16 cellular contexts compared by ENCODE assay signal in genomic region chr14:102342238-102342637, GRCh38. TPM values are rescaled to one million over a fixed set of nuclear protein-coding genes. Genes with fewer than 3 reads are reported as not detected.
DNase-seq lines count a peak whose midpoint lies in the region; ATAC-seq and TF ChIP-seq lines count a peak whose summit lies in the region.
"Had no signal": no experiment of that assay in that cellular context is flagged by ENCODE, and none has a peak within 500 bp of the region (broad histone marks: within the 10 kb centered on the region; RNA-seq: fewer than 3 reads in every experiment).

No MANE protein-coding gene starts in this region.

- H3K4me3 Mint-ChIP-seq in WTC11 = no peak overlapping the region
- no peak overlapping the region for H3K4me3 Mint-ChIP-seq in neural progenitor cell
- H3K4me3 Mint-ChIP-seq: CD14-positive monocyte; CD4-positive, alpha-beta memory T cell had no signal

- H3K4me3 ChIP-seq in neural progenitor cell = no peak overlapping the region
- no peak overlapping the region for H3K4me3 ChIP-seq in tibial artery
- H3K4me3 ChIP-seq: BLaER1, HAP-1 had no signal

- H2AFZ ChIP-seq in neural progenitor cell (replicated peaks) = no peak overlapping the region

- CTCF ChIA-PET in WTC11 (lab: Charles Lee) = interaction anchor here (0.6 to 1.2 kb wide), 2 partner anchors 95 to 1108 kb away, joined by 3 to 4 read pairs; no protein-coding TSS in a partner anchor

- no peak for DNase-seq in WTC11 (ENCODE audit: low spot score)
- DNase-seq in neural progenitor cell (ENCODE audit: low spot score) = no peak
- DNase-seq in substantia nigra (lab: John Stamatoyannopoulos, UW) = no peak
- DNase-seq in tibial artery = no peak
- DNase-seq in NCI-H1105 (lab: John Stamatoyannopoulos, UW) = no peak
- no peak for DNase-seq in stimulated activated CD4-positive, alpha-beta T cell treated with anti-CD3 and anti-CD28 coated beads, Interleukin-1b, Interleukin-23, amount 100 ng/mL, for 48 hours
- DNase-seq: 8988T; CD4-positive, alpha-beta memory T cell; DMS153; DMS79; GDM1 had no signal

- no peaks in the 10 kb centered on the region for H4K20me1 ChIP-seq in neural progenitor cell (ENCODE audit: low read depth)

- intact Hi-C loops in tibial artery (cut with DNase I; ENCODE audit: low total_unique reads) = no loop called here

- H3K27me3 Mint-ChIP-seq in WTC11 (ENCODE audit: low read depth) = no peaks in the 10 kb centered on the region
- peaks cover 5% of the 10 kb centered on the region for H3K27me3 Mint-ChIP-seq in neural progenitor cell (ENCODE audit: insufficient read depth, low read depth)
- H3K27me3 Mint-ChIP-seq: CD4-positive, alpha-beta memory T cell had no signal

- TF ChIP-seq CTCF in WTC11 (IDR thresholded peaks at IDR 0.05) (no peak), neural progenitor cell (IDR thresholded peaks at IDR 0.05) (no peak), tibial artery (IDR thresholded peaks at IDR 0.05) (no peak)

- ATAC-seq in WTC11 (no peak), GM21526 (IDR thresholded peaks at IDR 0.05; ENCODE audit: low FRiP score, unreplicated experiment) (no peak)

- H3K27ac Mint-ChIP-seq in WTC11 (peak overlapping the region; percentile 74; the same call in 1 of the 2 replicates), neural progenitor cell (peak overlapping the region; percentile 64)

- H3K79me2 ChIP-seq in neural progenitor cell (ENCODE audit: low read depth) = no peaks in the 10 kb centered on the region

- peaks cover 22% of the 10 kb centered on the region for H3K36me3 Mint-ChIP-seq in WTC11
- H3K36me3 Mint-ChIP-seq in neural progenitor cell = peaks cover 18% of the 10 kb centered on the region

- H3K4me1 Mint-ChIP-seq in WTC11 = no peaks in the 10 kb centered on the region; the same call in 1 of the 2 replicates
- H3K4me1 Mint-ChIP-seq in neural progenitor cell = no peaks in the 10 kb centered on the region
- H3K4me1 Mint-ChIP-seq: CD14-positive monocyte had no signal

- no peaks in the 10 kb centered on the region for H3K4me1 ChIP-seq in neural progenitor cell
- H3K4me1 ChIP-seq in tibial artery = no peaks in the 10 kb centered on the region
- H3K4me1 ChIP-seq: BLaER1, HAP-1 had no signal

- POLR2A ChIA-PET in WTC11 (lab: Charles Lee) = no interaction called here

- H3K9me3 Mint-ChIP-seq in WTC11 (no peaks in the 10 kb centered on the region), neural progenitor cell (no peaks in the 10 kb centered on the region)

- H3K27ac ChIP-seq in cingulate gyrus (ENCODE audit: low read depth, low read length) (peak overlapping the region; percentile 60), neural progenitor cell (no peak overlapping the region), substantia nigra (ENCODE audit: low read depth, low read length, poor library complexity, severe bottlenecking) (peak overlapping the region; percentile 72), tibial artery (no peak overlapping the region)
- H3K27ac ChIP-seq: BLaER1 had no signal

- H3K9me3 ChIP-seq in neural progenitor cell (ENCODE audit: low read depth) (no peaks in the 10 kb centered on the region), tibial artery (no peaks in the 10 kb centered on the region)
- H3K9me3 ChIP-seq: BLaER1, HAP-1 had no signal

- H3F3A ChIP-seq in neural progenitor cell (ENCODE audit: low read depth) = no peaks in the 10 kb centered on the region

- H3K27me3 ChIP-seq in neural progenitor cell (no peaks in the 10 kb centered on the region), tibial artery (no peaks in the 10 kb centered on the region)
- H3K27me3 ChIP-seq: BLaER1 had no signal

- no peak overlapping the region for H3K9ac ChIP-seq in neural progenitor cell
- H3K9ac ChIP-seq: BLaER1 had no signal

- H3K36me3 ChIP-seq in neural progenitor cell (no peaks in the 10 kb centered on the region), tibial artery (peaks cover 61 to 97% (median 73%) of the 10 kb centered on the region in 3 donors)

- H3K4me2 ChIP-seq in neural progenitor cell = no peak overlapping the region
- H3K4me2 ChIP-seq: BLaER1 had no signal

TF ChIP-seq in WTC11, 78 proteins besides CTCF, POLR2A, EP300 and RAD21 (continues in another document):
- no peak for TF ChIP-seq RORB (CRISPR knock-in tag; IDR thresholded peaks at IDR 0.05)
- TF ChIP-seq ELF4 (CRISPR knock-in tag; IDR thresholded peaks at IDR 0.05; ENCODE audit: low read depth) = no peak
- no peak for TF ChIP-seq PREB (CRISPR knock-in tag; IDR thresholded peaks at IDR 0.05; ENCODE audit: borderline replicate concordance)
- TF ChIP-seq ZNF232 (CRISPR knock-in tag; IDR thresholded peaks at IDR 0.05) = no peak
- TF ChIP-seq NR1H2 (CRISPR knock-in tag; IDR thresholded peaks at IDR 0.05) = no peak
- TF ChIP-seq PRDM15 (CRISPR knock-in tag; IDR thresholded peaks at IDR 0.05) = no peak
- TF ChIP-seq PRRX2 (CRISPR knock-in tag; IDR thresholded peaks at IDR 0.05) = no peak
- TF ChIP-seq SOX15 (CRISPR knock-in tag; IDR thresholded peaks at IDR 0.05) = no peak
- TF ChIP-seq NFE2L1 (CRISPR knock-in tag; IDR thresholded peaks at IDR 0.05) = no peak
- no peak for TF ChIP-seq ATF3 (CRISPR knock-in tag; conservative IDR thresholded peaks at IDR 0.05)
- TF ChIP-seq ZNF263 (CRISPR knock-in tag; IDR thresholded peaks at IDR 0.05; ENCODE audit: low read depth) = no peak
- TF ChIP-seq ZBTB21 (CRISPR knock-in tag; IDR thresholded peaks at IDR 0.05; ENCODE audit: borderline replicate concordance) = no peak
- TF ChIP-seq ATF1 (CRISPR knock-in tag; IDR thresholded peaks at IDR 0.05) = no peak
- no peak for TF ChIP-seq CREB1 (CRISPR knock-in tag; IDR thresholded peaks at IDR 0.05)
- no peak for TF ChIP-seq NR3C1 (CRISPR knock-in tag; conservative IDR thresholded peaks at IDR 0.05; ENCODE audit: low read depth)

RNA-seq across cellular contexts. Expression of gene CINP, which starts 20.5 kb away (rescaled TPM):
- total RNA-seq in WTC11 (2021) (38.3 to 43.8 TPM (median 39.5 TPM) in 3 replicates), neural progenitor cell (ENCODE audit: low replicate concordance) (30.4 and 53.5 TPM in 2 replicates)

RNA-seq across cellular contexts. Expression of gene TECPR2, which starts 20.5 kb away (rescaled TPM):
- 19.8 to 25.0 TPM (median 21.3 TPM) in 3 replicates for total RNA-seq in WTC11 (2021)
- 8.4 and 13.1 TPM in 2 replicates for total RNA-seq in neural progenitor cell (ENCODE audit: low replicate concordance)

RNA-seq across cellular contexts. Expression of gene ZNF839, which starts 22.7 kb away (rescaled TPM):
- total RNA-seq in WTC11 (2021) (15.1 to 16.6 TPM (median 15.2 TPM) in 3 replicates), neural progenitor cell (ENCODE audit: low replicate concordance) (13.7 and 22.6 TPM in 2 replicates)

RNA-seq across cellular contexts. Expression of gene MOK, which starts 37.3 kb away (rescaled TPM):
- total RNA-seq in WTC11 (2021) = 2.0 to 2.7 TPM (median 2.6 TPM) in 3 replicates
- total RNA-seq in neural progenitor cell (ENCODE audit: low replicate concordance) = 9.3 and 9.9 TPM in 2 replicates

Comparison
In these comparisons a context has a peak if more than half of its experiments do, and no peak if none do; other contexts are left out.
1. H3K27ac ChIP-seq: peak in cingulate gyrus (single experiment) and substantia nigra (single experiment); none in neural progenitor cell (single experiment) and tibial artery (0 of 2).